In the genomic region with DNA sequence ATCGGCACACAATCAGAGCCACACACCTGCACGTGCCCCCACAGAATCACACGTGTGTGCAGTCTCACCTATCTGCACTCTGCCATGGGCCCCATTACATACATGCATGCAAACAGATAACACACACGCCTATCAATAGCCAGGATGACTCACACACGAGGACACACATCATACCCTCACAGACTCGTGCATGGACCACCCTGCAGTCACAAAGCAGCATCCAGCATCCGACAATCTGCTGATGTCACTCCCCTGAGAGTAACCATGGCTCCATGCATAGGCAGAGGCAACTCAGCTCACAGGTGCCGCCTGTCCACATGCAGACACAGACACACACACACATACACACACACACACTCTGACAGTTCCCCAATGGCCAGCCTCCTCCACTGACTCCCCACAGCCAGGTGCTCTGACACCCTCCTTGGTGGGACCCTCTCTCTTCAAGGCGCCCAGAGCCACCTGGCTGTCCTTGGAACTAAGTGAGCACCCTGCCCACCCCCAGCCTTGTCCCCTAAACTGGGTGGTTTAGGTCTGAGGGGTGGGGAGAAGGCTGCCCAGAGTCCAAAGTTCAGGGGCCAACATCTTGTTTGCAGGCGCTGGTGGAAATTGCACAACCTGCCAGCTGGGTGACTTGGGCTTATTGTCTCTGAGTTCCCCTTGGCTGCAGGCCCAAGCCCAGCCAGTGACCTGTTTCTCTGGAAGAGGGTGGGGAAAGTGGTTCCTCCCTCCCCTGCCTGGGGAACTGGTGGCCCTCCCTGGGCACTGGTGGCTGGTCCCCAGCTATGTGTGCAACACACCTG, we compare ENCODE assay signal across 1 cellular context.
TF ChIP-seq lines count a peak whose summit lies in the region.

No MANE protein-coding gene starts in this region.

TF ChIP-seq in K562, 482 proteins besides CTCF, POLR2A, EP300 and RAD21:
- TF ChIP-seq SMARCC2 (IDR thresholded peaks at IDR 0.05; ENCODE audit: low read depth) = no peak
- TF ChIP-seq CEBPB (tag; IDR thresholded peaks at IDR 0.05) = peak; percentile 63
- 0 out of 2 replicates have a peak, but pooled peaks have one; percentile 21 for TF ChIP-seq BHLHE40 (IDR thresholded peaks at IDR 0.05; ENCODE audit: low read length)
- TF ChIP-seq, protein P1, sequence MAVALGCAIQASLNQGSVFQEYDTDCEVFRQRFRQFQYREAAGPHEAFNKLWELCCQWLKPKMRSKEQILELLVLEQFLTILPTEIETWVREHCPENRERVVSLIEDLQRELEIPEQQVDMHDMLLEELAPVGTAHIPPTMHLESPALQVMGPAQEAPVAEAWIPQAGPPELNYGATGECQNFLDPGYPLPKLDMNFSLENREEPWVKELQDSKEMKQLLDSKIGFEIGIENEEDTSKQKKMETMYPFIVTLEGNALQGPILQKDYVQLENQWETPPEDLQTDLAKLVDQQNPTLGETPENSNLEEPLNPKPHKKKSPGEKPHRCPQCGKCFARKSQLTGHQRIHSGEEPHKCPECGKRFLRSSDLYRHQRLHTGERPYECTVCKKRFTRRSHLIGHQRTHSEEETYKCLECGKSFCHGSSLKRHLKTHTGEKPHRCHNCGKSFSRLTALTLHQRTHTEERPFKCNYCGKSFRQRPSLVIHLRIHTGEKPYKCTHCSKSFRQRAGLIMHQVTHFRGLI (CRISPR knock-in tag; IDR thresholded peaks at IDR 0.05) = no peak
- TF ChIP-seq CREM (IDR thresholded peaks at IDR 0.05; ENCODE audit: low read depth) = no peak
- TF ChIP-seq U2AF1 (optimal IDR thresholded peaks at IDR 0.05; ENCODE audit: low read depth, low read length) = no peak
- TF ChIP-seq ZNF717 (CRISPR knock-in tag; IDR thresholded peaks at IDR 0.05) = no peak
- no peak for TF ChIP-seq TAF1 (IDR thresholded peaks at IDR 0.05; ENCODE audit: control insufficient read depth, extremely low read depth, insufficient read depth, low read length, severe bottlenecking)
- TF ChIP-seq BCL6 (CRISPR knock-in tag; IDR thresholded peaks at IDR 0.05) = no peak
- TF ChIP-seq SRSF1 (IDR thresholded peaks at IDR 0.05; ENCODE audit: low read depth, low read length) = no peak
- TF ChIP-seq, protein P2, sequence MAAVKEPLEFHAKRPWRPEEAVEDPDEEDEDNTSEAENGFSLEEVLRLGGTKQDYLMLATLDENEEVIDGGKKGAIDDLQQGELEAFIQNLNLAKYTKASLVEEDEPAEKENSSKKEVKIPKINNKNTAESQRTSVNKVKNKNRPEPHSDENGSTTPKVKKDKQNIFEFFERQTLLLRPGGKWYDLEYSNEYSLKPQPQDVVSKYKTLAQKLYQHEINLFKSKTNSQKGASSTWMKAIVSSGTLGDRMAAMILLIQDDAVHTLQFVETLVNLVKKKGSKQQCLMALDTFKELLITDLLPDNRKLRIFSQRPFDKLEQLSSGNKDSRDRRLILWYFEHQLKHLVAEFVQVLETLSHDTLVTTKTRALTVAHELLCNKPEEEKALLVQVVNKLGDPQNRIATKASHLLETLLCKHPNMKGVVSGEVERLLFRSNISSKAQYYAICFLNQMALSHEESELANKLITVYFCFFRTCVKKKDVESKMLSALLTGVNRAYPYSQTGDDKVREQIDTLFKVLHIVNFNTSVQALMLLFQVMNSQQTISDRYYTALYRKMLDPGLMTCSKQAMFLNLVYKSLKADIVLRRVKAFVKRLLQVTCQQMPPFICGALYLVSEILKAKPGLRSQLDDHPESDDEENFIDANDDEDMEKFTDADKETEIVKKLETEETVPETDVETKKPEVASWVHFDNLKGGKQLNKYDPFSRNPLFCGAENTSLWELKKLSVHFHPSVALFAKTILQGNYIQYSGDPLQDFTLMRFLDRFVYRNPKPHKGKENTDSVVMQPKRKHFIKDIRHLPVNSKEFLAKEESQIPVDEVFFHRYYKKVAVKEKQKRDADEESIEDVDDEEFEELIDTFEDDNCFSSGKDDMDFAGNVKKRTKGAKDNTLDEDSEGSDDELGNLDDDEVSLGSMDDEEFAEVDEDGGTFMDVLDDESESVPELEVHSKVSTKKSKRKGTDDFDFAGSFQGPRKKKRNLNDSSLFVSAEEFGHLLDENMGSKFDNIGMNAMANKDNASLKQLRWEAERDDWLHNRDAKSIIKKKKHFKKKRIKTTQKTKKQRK (IDR thresholded peaks at IDR 0.05; ENCODE audit: borderline replicate concordance, low read depth, low read length) = no peak
- TF ChIP-seq NR2F6 (CRISPR knock-in tag; IDR thresholded peaks at IDR 0.05) = no peak
- TF ChIP-seq, protein P3, sequence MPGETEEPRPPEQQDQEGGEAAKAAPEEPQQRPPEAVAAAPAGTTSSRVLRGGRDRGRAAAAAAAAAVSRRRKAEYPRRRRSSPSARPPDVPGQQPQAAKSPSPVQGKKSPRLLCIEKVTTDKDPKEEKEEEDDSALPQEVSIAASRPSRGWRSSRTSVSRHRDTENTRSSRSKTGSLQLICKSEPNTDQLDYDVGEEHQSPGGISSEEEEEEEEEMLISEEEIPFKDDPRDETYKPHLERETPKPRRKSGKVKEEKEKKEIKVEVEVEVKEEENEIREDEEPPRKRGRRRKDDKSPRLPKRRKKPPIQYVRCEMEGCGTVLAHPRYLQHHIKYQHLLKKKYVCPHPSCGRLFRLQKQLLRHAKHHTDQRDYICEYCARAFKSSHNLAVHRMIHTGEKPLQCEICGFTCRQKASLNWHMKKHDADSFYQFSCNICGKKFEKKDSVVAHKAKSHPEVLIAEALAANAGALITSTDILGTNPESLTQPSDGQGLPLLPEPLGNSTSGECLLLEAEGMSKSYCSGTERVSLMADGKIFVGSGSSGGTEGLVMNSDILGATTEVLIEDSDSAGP (CRISPR knock-in tag; IDR thresholded peaks at IDR 0.05) = no peak
- TF ChIP-seq, protein P4, sequence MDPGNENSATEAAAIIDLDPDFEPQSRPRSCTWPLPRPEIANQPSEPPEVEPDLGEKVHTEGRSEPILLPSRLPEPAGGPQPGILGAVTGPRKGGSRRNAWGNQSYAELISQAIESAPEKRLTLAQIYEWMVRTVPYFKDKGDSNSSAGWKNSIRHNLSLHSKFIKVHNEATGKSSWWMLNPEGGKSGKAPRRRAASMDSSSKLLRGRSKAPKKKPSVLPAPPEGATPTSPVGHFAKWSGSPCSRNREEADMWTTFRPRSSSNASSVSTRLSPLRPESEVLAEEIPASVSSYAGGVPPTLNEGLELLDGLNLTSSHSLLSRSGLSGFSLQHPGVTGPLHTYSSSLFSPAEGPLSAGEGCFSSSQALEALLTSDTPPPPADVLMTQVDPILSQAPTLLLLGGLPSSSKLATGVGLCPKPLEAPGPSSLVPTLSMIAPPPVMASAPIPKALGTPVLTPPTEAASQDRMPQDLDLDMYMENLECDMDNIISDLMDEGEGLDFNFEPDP (CRISPR knock-in tag; IDR thresholded peaks at IDR 0.05) = no peak
